Comparison of ENCODE assay signal across 1 cellular context in the genomic region with DNA sequence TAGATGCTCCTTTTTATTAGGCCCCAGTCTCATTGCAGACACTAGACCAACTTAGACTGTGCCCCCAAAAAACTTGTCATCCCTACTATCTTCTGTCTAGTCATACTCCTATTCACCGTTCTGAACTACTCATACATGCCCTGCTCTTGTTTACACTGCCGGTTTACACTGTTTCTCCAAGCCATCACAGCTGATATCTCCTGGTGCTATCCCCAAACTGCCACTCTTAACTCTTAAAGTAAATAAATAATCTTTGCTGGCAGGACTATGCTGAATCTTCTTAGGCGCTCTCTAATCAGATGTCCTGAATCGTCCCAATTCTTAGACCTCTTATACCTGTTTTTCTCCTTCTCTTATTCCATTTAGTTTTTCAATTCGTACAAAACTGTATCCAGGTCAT.
TF ChIP-seq lines count a peak whose summit lies in the region.

No MANE protein-coding gene starts in this region.

TF ChIP-seq in K562, 482 proteins besides CTCF, POLR2A, EP300 and RAD21:
- peak; percentile 27 for TF ChIP-seq MEIS2 (IDR thresholded peaks at IDR 0.05; ENCODE audit: partially characterized antibody)
- TF ChIP-seq, protein P1, sequence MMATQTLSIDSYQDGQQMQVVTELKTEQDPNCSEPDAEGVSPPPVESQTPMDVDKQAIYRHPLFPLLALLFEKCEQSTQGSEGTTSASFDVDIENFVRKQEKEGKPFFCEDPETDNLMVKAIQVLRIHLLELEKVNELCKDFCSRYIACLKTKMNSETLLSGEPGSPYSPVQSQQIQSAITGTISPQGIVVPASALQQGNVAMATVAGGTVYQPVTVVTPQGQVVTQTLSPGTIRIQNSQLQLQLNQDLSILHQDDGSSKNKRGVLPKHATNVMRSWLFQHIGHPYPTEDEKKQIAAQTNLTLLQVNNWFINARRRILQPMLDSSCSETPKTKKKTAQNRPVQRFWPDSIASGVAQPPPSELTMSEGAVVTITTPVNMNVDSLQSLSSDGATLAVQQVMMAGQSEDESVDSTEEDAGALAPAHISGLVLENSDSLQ (IDR thresholded peaks at IDR 0.05) = peak; percentile 55
- TF ChIP-seq FOXA3 (CRISPR knock-in tag; conservative IDR thresholded peaks at IDR 0.05 in 1 of 2, IDR thresholded peaks at IDR 0.05 in 1 of 2) = peak in 1 of 2 experiments; percentile 43; a peak in 1 of 4 replicates
- peak; percentile 59 to 61; a peak in 3 of 4 replicates for TF ChIP-seq FOXK2 (conservative IDR thresholded peaks at IDR 0.05 in 1 of 2, IDR thresholded peaks at IDR 0.05 in 1 of 2; ENCODE audit: low read depth in 2 of 2)
